Comparison of ENCODE assay signal across 21 cellular contexts in the genomic region with DNA sequence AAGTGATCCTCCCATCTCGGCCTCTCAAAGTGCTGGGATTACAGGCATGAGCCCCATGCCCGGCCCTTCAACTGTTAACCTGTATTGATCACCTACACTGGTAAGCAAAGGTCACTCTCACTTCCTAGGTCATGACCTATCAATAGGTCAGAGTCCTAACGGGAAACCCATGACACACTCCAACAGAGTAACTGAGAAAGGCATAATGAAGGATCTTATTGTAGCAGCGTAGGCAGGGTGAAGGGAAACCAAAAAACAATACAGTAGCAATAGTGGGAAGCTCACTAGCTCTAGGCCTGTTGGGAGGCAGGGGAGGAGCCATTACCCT.
"Had no signal": no experiment of that assay in that cellular context is flagged by ENCODE, and none has a peak within 500 bp of the region (broad histone marks: within the 10 kb centered on the region; RNA-seq: fewer than 3 reads in every experiment).

No MANE protein-coding gene starts in this region.

- ATAC-seq: foreskin keratinocyte, left lung, natural killer cell, T-cell, WTC11 had no signal

- H3K9me3 Mint-ChIP-seq: activated T-cell treated with anti-CD3 and anti-CD28 coated beads, Interleukin-2, amount 50 U/mL, for 24 hours; immature natural killer cell; natural killer cell; stimulated activated naive CD8-positive, alpha-beta T cell treated with anti-CD3 and anti-CD28 coated beads, Interleukin-15, Interleukin-2, amounts not matched to agents 100 ng/mL and 50 ng/mL, for 24 hours had no signal

- H3K4me3 Mint-ChIP-seq: activated naive CD8-positive, alpha-beta T cell treated with anti-CD3 and anti-CD28 coated beads for 36 hours; activated T-cell treated with anti-CD3 and anti-CD28 coated beads, Interleukin-2, amount 50 U/mL, for 24 hours; immature natural killer cell; natural killer cell; stimulated activated naive CD8-positive, alpha-beta T cell treated with anti-CD3 and anti-CD28 coated beads, Interleukin-15, Interleukin-2, amounts not matched to agents 100 ng/mL and 50 ng/mL, for 24 hours; T-cell; WTC11 had no signal

- H3K27me3 ChIP-seq: foreskin keratinocyte, left lung, thyroid gland had no signal

- H3K4me1 Mint-ChIP-seq: WTC11 had no signal

- H3K27ac Mint-ChIP-seq: activated naive CD8-positive, alpha-beta T cell treated with anti-CD3 and anti-CD28 coated beads for 36 hours; activated T-cell treated with anti-CD3 and anti-CD28 coated beads, Interleukin-2, amount 50 U/mL, for 24 hours; natural killer cell; stimulated activated naive CD8-positive, alpha-beta T cell treated with anti-CD3 and anti-CD28 coated beads, Interleukin-15, Interleukin-2, amounts not matched to agents 100 ng/mL and 50 ng/mL, for 24 hours; WTC11 had no signal

- H3K36me3 Mint-ChIP-seq: activated naive CD8-positive, alpha-beta T cell treated with anti-CD3 and anti-CD28 coated beads for 36 hours; natural killer cell; T-cell; WTC11 had no signal

- H3K36me3 ChIP-seq: left lung, prostate gland, thyroid gland had no signal

- H3K9me3 ChIP-seq: prostate gland, thyroid gland had no signal

- H3K27ac ChIP-seq: coronary artery, foreskin keratinocyte, thyroid gland had no signal

- FAIRE-seq: bronchial epithelial cell, endometrium had no signal

- DNase-seq: activated CD8-positive, alpha-beta memory T cell treated with anti-CD3 and anti-CD28 coated beads for 24 hours; activated CD8-positive, alpha-beta memory T cell treated with anti-CD3 and anti-CD28 coated beads, Interleukin-2, amount 50 U/mL, for 4 hours; activated naive CD4-positive, alpha-beta T cell treated with Interleukin-2 at 50 U/mL for 16 hours; activated naive CD8-positive, alpha-beta T cell treated with anti-CD3 and anti-CD28 coated beads for 36 hours; activated T-cell treated with anti-CD3 and anti-CD28 coated beads, Interleukin-2, amount 50 U/mL, for 24 hours; foreskin keratinocyte; immature natural killer cell; left lung; mammary epithelial cell; midbrain; natural killer cell; stimulated activated CD4-positive, alpha-beta T cell treated with anti-CD3 and anti-CD28 coated beads, Interleukin-12 subunit alpha, Interleukin-12 subunit beta, amount 100 ng/mL, for 4 hours; substantia nigra; T-cell; thyroid gland had no signal

- H3K4me3 ChIP-seq: coronary artery, left lung, prostate gland, thyroid gland had no signal

- H3K27me3 Mint-ChIP-seq: activated naive CD8-positive, alpha-beta T cell treated with anti-CD3 and anti-CD28 coated beads for 36 hours; activated T-cell treated with anti-CD3 and anti-CD28 coated beads, Interleukin-2, amount 50 U/mL, for 24 hours; stimulated activated naive CD8-positive, alpha-beta T cell treated with anti-CD3 and anti-CD28 coated beads, Interleukin-15, Interleukin-2, amounts not matched to agents 100 ng/mL and 50 ng/mL, for 24 hours; T-cell had no signal
